In genomic region chr9:132989998-132990557, GRCh38 we compare ENCODE assay signal across 11 cellular contexts. TPM values are rescaled to one million over a fixed set of nuclear protein-coding genes. Genes with fewer than 3 reads are reported as not detected.
DNase-seq lines count a peak whose midpoint lies in the region; ATAC-seq, FAIRE-seq and TF ChIP-seq lines count a peak whose summit lies in the region.
"Not testable (repeated sequence)": the region's sequence is repeated elsewhere in the genome, so short reads cannot be mapped to it uniquely, and the experiment has no call there.
"Had no signal": no experiment of that assay in that cellular context is flagged by ENCODE, and none has a peak within 500 bp of the region (broad histone marks: within the 10 kb centered on the region; RNA-seq: fewer than 3 reads in every experiment).

No MANE protein-coding gene starts in this region.

- not testable (repeated sequence) for TF ChIP-seq POLR2A in IMR-90 (IDR thresholded peaks at IDR 0.05; ENCODE audit: low read depth, low read length); HepG2 (IDR thresholded peaks at IDR 0.05; ENCODE audit: insufficient read depth in 1 of 2, low read depth in 2 of 2, low read length in 2 of 2)

- not testable (repeated sequence) for H4K20me1 ChIP-seq in IMR-90 (ENCODE audit: insufficient read depth, low read length); HepG2 (ENCODE audit: insufficient read depth, low read length)

- H3K4me3 Mint-ChIP-seq in Calu3 (ENCODE audit: low read depth, unreplicated experiment); activated naive CD8-positive, alpha-beta T cell treated with anti-CD3 and anti-CD28 coated beads, Interleukin-2, amount 10 ng/mL, durations not matched to agents 7 days and 5 days: not testable (repeated sequence)

- not testable (repeated sequence) for H3K4ac ChIP-seq in IMR-90 (ENCODE audit: low read depth, low read length)

- not testable (repeated sequence) for H2BK5ac ChIP-seq in IMR-90 (ENCODE audit: low read depth, low read length, poor library complexity, severe bottlenecking)

- dilution Hi-C loops in IMR-90 (cut with HindIII; ENCODE audit: low sequenced_read_pairs, unreplicated experiment) = not testable (repeated sequence)

- not testable (repeated sequence) for H3K56ac ChIP-seq in IMR-90 (ENCODE audit: extremely low read depth, insufficient read depth, low read length)

- not testable (repeated sequence) for H4K91ac ChIP-seq in IMR-90 (ENCODE audit: insufficient read depth, low read depth, low read length)

- not testable (repeated sequence) for H3K4me2 ChIP-seq in IMR-90 (ENCODE audit: low read depth, low read length); HepG2 (ENCODE audit: low read depth, low read length)

- not testable (repeated sequence) for H2AFZ ChIP-seq in IMR-90 (replicated peaks; ENCODE audit: low read length, poor library complexity); HepG2 (ENCODE audit: low read length)

- peaks cover 10% of the 10 kb centered on the region for H3K4me1 Mint-ChIP-seq in Calu3 (ENCODE audit: low read depth, unreplicated experiment)
- H3K4me1 Mint-ChIP-seq in activated naive CD8-positive, alpha-beta T cell treated with anti-CD3 and anti-CD28 coated beads, Interleukin-2, amount 10 ng/mL, durations not matched to agents 7 days and 5 days = peaks cover 20% of the 10 kb centered on the region

- not testable (repeated sequence) for TF ChIP-seq CTCF in Calu3 (IDR thresholded peaks at IDR 0.05; ENCODE audit: unreplicated experiment); IMR-90 (conservative IDR thresholded peaks at IDR 0.05; ENCODE audit: low read depth, low read length); HepG2 (CRISPR knock-in tag; IDR thresholded peaks at IDR 0.05)

- peak overlapping the region; percentile 15 for H3K27ac Mint-ChIP-seq in Calu3 (ENCODE audit: unreplicated experiment)
- not testable (repeated sequence) for H3K27ac Mint-ChIP-seq in activated naive CD8-positive, alpha-beta T cell treated with anti-CD3 and anti-CD28 coated beads, Interleukin-2, amount 10 ng/mL, durations not matched to agents 7 days and 5 days

- not testable (repeated sequence) for FAIRE-seq in HepG2 (lab: Jason Lieb, UNC)

- BruUV-seq in Calu3 (replicated peaks; lab: Mats Ljungman, UMichigan); IMR-90 (replicated peaks; lab: Mats Ljungman, UMichigan); HepG2 (replicated peaks; lab: Mats Ljungman, UMichigan): not testable (repeated sequence)

- not testable (repeated sequence) for H3K4me1 ChIP-seq in IMR-90 (ENCODE audit: control insufficient read depth, insufficient read depth, low read length)
- H3K4me1 ChIP-seq in HepG2 (ENCODE audit: insufficient read depth, low read length) = peaks cover 69% of the 10 kb centered on the region

- POLR2A ChIA-PET in IMR-90 (lab: Charles Lee; ENCODE audit: unreplicated experiment); activated naive CD8-positive, alpha-beta T cell treated with anti-CD3 and anti-CD28 coated beads, Interleukin-2, amount 10 ng/mL, durations not matched to agents 7 days and 5 days (lab: Charles Lee); HepG2 (lab: Yijun Ruan, JAX): not testable (repeated sequence)

- not testable (repeated sequence) for H2BK15ac ChIP-seq in IMR-90 (ENCODE audit: low read depth, low read length)

- not testable (repeated sequence) for H3K9me1 ChIP-seq in IMR-90 (ENCODE audit: insufficient read depth, low read length)

- intact Hi-C loops in Calu3 (cut with micrococcal nuclease; ENCODE audit: unreplicated experiment); IMR-90 (cut with micrococcal nuclease): not testable (repeated sequence)
- intact Hi-C loops in HepG2 (cut with micrococcal nuclease; ENCODE audit: unreplicated experiment) = loop anchor here (10.0 kb wide), 1 partner anchor 1455 kb away; no protein-coding TSS in a partner anchor

- not testable (repeated sequence) for H4K5ac ChIP-seq in IMR-90 (ENCODE audit: low read depth, low read length)

- not testable (repeated sequence) for H2BK20ac ChIP-seq in IMR-90 (ENCODE audit: low read depth, low read length)

- not testable (repeated sequence) for H2AK5ac ChIP-seq in IMR-90 (ENCODE audit: low read depth, low read length)

- not testable (repeated sequence) for H3K9me3 ChIP-seq in IMR-90 (ENCODE audit: control insufficient read depth, insufficient read depth, low read length); HepG2 (ENCODE audit: low read length)

- H3K27ac ChIP-seq in IMR-90 (ENCODE audit: insufficient read depth, low read length); HepG2 (ENCODE audit: extremely low read length, insufficient read depth, low read length): not testable (repeated sequence)

- peaks cover 84% of the 10 kb centered on the region for H3K27me3 Mint-ChIP-seq in Calu3 (ENCODE audit: unreplicated experiment)
- H3K27me3 Mint-ChIP-seq in activated naive CD8-positive, alpha-beta T cell treated with anti-CD3 and anti-CD28 coated beads, Interleukin-2, amount 10 ng/mL, durations not matched to agents 7 days and 5 days = peaks cover 32% of the 10 kb centered on the region

- H3K27me3 ChIP-seq in IMR-90 (ENCODE audit: control insufficient read depth, insufficient read depth, low read length) = peaks cover 69% of the 10 kb centered on the region
- H3K27me3 ChIP-seq in HepG2 (ENCODE audit: control insufficient read depth in 1 of 2, insufficient read depth in 2 of 2, low read length in 2 of 2) = peaks cover 5 to 33% of the 10 kb centered on the region in 2 experiments; a peak in 3 of 5 replicates

- H3K79me1 ChIP-seq in IMR-90 (ENCODE audit: low read depth in 1 of 2, low read length in 2 of 2) = not testable (repeated sequence)

- not testable (repeated sequence) for H4K8ac ChIP-seq in IMR-90 (ENCODE audit: low read depth in 2 of 2, low read length in 2 of 2)

- H3K14ac ChIP-seq in IMR-90 (replicated peaks; ENCODE audit: low read depth, low read length) = not testable (repeated sequence)

- not testable (repeated sequence) for H3K9me3 Mint-ChIP-seq in Calu3 (ENCODE audit: low read depth, unreplicated experiment); activated naive CD8-positive, alpha-beta T cell treated with anti-CD3 and anti-CD28 coated beads, Interleukin-2, amount 10 ng/mL, durations not matched to agents 7 days and 5 days

- H3K36me3 ChIP-seq in IMR-90 (ENCODE audit: control insufficient read depth, insufficient read depth, low read length); HepG2 (replicated peaks in 1 of 2; ENCODE audit: control insufficient read depth in 1 of 2, insufficient read depth in 2 of 2, low read length in 2 of 2): not testable (repeated sequence)

- H3K4me3 ChIP-seq in IMR-90 (ENCODE audit: insufficient read depth, low read depth, low read length); HepG2 (replicated peaks in 1 of 3; ENCODE audit: insufficient read depth in 1 of 3, low read depth in 2 of 3, low read length in 3 of 3): not testable (repeated sequence)

- not testable (repeated sequence) for TF ChIP-seq RAD21 in IMR-90 (IDR thresholded peaks at IDR 0.05; ENCODE audit: low read length); HepG2 (CRISPR knock-in tag; IDR thresholded peaks at IDR 0.05)

- not testable (repeated sequence) for H3K18ac ChIP-seq in IMR-90 (ENCODE audit: low read depth, low read length)

- 57% methylated on average over 2 of the region's 4 CpGs; no CpG with 5 or more reads in 1 of the 2 experiments for WGBS in IMR-90 (ENCODE audit: extremely low coverage in 2 of 2, insufficient read length in 1 of 2), 2 experiments
- WGBS in HepG2 (ENCODE audit: low lambda C conversion rate) = 54% methylated on average over 3 of the region's 4 CpGs

- H2BK120ac ChIP-seq in IMR-90 (ENCODE audit: low read depth, low read length) = not testable (repeated sequence)

- DNase-seq in Calu3; activated naive CD8-positive, alpha-beta T cell treated with anti-CD3 and anti-CD28 coated beads, Interleukin-2, amount 10 ng/mL, durations not matched to agents 7 days and 5 days; HepG2 (ENCODE audit: low spot score): not testable (repeated sequence)
- DNase-seq in IMR-90 = peak; percentile 3
- DNase-seq in NCI-H2227 (lab: John Stamatoyannopoulos, UW; ENCODE audit: unreplicated experiment) = peak; percentile 9
- DNase-seq in SK-MEL-5 (ENCODE audit: low read depth, low spot score) = peak; percentile 41
- peak; percentile 6 for DNase-seq in fibroblast of gingiva (ENCODE audit: low read depth)
- DNase-seq in stimulated activated naive CD4-positive, alpha-beta T cell (lab: John Stamatoyannopoulos, UW) = peak in 4 of 6 experiments; percentile 2 to 27 (median 22)

- CTCF ChIA-PET in Calu3 (lab: Charles Lee); IMR-90 (lab: Yijun Ruan, JAX); HepG2 (lab: Yijun Ruan, JAX; ENCODE audit: low intra/inter-chr PET ratio, low total read pairs): not testable (repeated sequence)

- in situ Hi-C loops in IMR-90 (cut with MboI; ENCODE audit: low sequenced_read_pairs); SK-MEL-5 (cut with HindIII; ENCODE audit: low pct_unique_long_range_greater_than_20kb, low sequenced_read_pairs); HepG2 (cut with HindIII; ENCODE audit: extremely low pct_ligation_motif_present, low pct_unique_long_range_greater_than_20kb): not testable (repeated sequence)

- not testable (repeated sequence) for H3K79me2 ChIP-seq in HepG2 (ENCODE audit: insufficient read depth, low read length)

- H3K23ac ChIP-seq in IMR-90 (ENCODE audit: low read depth, low read length) = not testable (repeated sequence)

- ATAC-seq in IMR-90 (ENCODE audit: low read depth); HepG2: not testable (repeated sequence)
- peak; percentile 35 for ATAC-seq in activated naive CD8-positive, alpha-beta T cell treated with anti-CD3 and anti-CD28 coated beads, Interleukin-2, amount 10 ng/mL, durations not matched to agents 7 days and 5 days (ENCODE audit: low read depth)

- not testable (repeated sequence) for TF ChIP-seq EP300 in HepG2 (IDR thresholded peaks at IDR 0.05; ENCODE audit: low read depth in 2 of 2, low read length in 2 of 2); HepG2 (CRISPR knock-in tag; IDR thresholded peaks at IDR 0.05; ENCODE audit: borderline replicate concordance)

- H2AK9ac ChIP-seq in IMR-90 (replicated peaks; ENCODE audit: low read depth, low read length, poor library complexity) = not testable (repeated sequence)

- H3K36me3 Mint-ChIP-seq in Calu3 (ENCODE audit: insufficient read depth, unreplicated experiment); activated naive CD8-positive, alpha-beta T cell treated with anti-CD3 and anti-CD28 coated beads, Interleukin-2, amount 10 ng/mL, durations not matched to agents 7 days and 5 days: not testable (repeated sequence)

- not testable (repeated sequence) for H3K9ac ChIP-seq in IMR-90 (ENCODE audit: low read depth, low read length); HepG2 (ENCODE audit: insufficient read depth, low read depth, low read length)

RNA-seq across cellular contexts. Expression of gene GFI1B, which starts 11.6 kb away (rescaled TPM):
- not detected in 2 replicates for total RNA-seq in Calu3 (2022)
- total RNA-seq in IMR-90 (2012; rRNA removed) = not detected in 2 replicates
- polyA plus RNA-seq in IMR-90 (2012; rRNA removed) = 0.02 TPM in 1 of 2 replicates, not detected in the other
- polyA plus RNA-seq in IMR-90 (2012; cell fraction: cytosol; rRNA removed) = not detected in 2 replicates
- polyA plus RNA-seq in IMR-90 (2012; cell fraction: nucleus; rRNA removed; ENCODE audit: low replicate concordance) = not detected in 2 replicates
- total RNA-seq in SK-MEL-5 (2014; rRNA removed; shearing (Covaris generic)) = 0.05 and 0.74 TPM in 2 replicates
- 0.04 and 0.16 TPM in 2 replicates for polyA plus RNA-seq in SK-MEL-5 (2015; cell fraction: cytosol; rRNA removed)
- polyA plus RNA-seq in SK-MEL-5 (2015; cell fraction: nucleus; rRNA removed) = 0.20 TPM in 1 of 2 replicates, not detected in the other
- not detected for total RNA-seq in activated naive CD8-positive, alpha-beta T cell treated with anti-CD3 and anti-CD28 coated beads, Interleukin-2, amount 10 ng/mL, durations not matched to agents 7 days and 5 days
- total RNA-seq in HepG2 (2016; rRNA removed; fragmentation: Illumina TruSeq; extraction: Trizol) = 0.51 TPM in 1 of 2 replicates, not detected in the other
- total RNA-seq in HepG2 (2016; cell fraction: cytosol; rRNA removed; fragmentation: Illumina TruSeq; extraction: Trizol; ENCODE audit: low read depth) = not detected in 2 replicates
- 0.24 and 0.56 TPM in 2 replicates for total RNA-seq in HepG2 (2016; cell fraction: insoluble cytoplasmic fraction; rRNA removed; fragmentation: Illumina TruSeq; extraction: Trizol)
- total RNA-seq in HepG2 (2016; cell fraction: membrane; rRNA removed; fragmentation: Illumina TruSeq; extraction: Trizol) = 0.15 and 0.52 TPM in 2 replicates
- 0.28 TPM in 1 of 2 replicates, not detected in the other for total RNA-seq in HepG2 (2016; cell fraction: nucleus; rRNA removed; fragmentation: Illumina TruSeq; extraction: Trizol)
- 0.15 and 0.26 TPM in 2 replicates for polyA plus RNA-seq in HepG2 (2011; rRNA removed)
- 0.15 and 0.18 TPM in 2 replicates for polyA plus RNA-seq in HepG2 (2011; cell fraction: cytosol; rRNA removed)
- 0.19 and 0.26 TPM in 2 replicates for polyA plus RNA-seq in HepG2 (2011; cell fraction: nucleus; rRNA removed)
- polyA plus RNA-seq in HepG2 (2012) = 0.19 and 0.80 TPM in 2 replicates
- polyA plus RNA-seq in HepG2 (2016; cell fraction: cytosol; fragmentation: Illumina TruSeq; extraction: Trizol; ENCODE audit: low read depth) = 0.09 and 0.19 TPM in 2 replicates
- polyA plus RNA-seq in HepG2 (2016; cell fraction: insoluble cytoplasmic fraction; fragmentation: Illumina TruSeq; extraction: Trizol; ENCODE audit: low read depth) = 0.21 and 0.30 TPM in 2 replicates
- polyA plus RNA-seq in HepG2 (2016; cell fraction: membrane; fragmentation: Illumina TruSeq; extraction: Trizol; ENCODE audit: low read depth) = 0.19 and 0.32 TPM in 2 replicates
- polyA plus RNA-seq in HepG2 (2016; cell fraction: nucleus; fragmentation: Illumina TruSeq; extraction: Trizol; ENCODE audit: insufficient read depth, low read depth) = 0.49 TPM in 1 of 2 replicates, not detected in the other
- 0.35 and 0.42 TPM in 2 replicates for polyA minus RNA-seq in HepG2 (2011; rRNA and poly(A)+ RNA removed; ENCODE audit: low replicate concordance)
- polyA minus RNA-seq in HepG2 (2011; cell fraction: cytosol; rRNA and poly(A)+ RNA removed) = not detected in 2 replicates
- polyA minus RNA-seq in HepG2 (2011; cell fraction: nucleus; rRNA and poly(A)+ RNA removed) = 0.13 TPM in 1 of 2 replicates, not detected in the other
- total RNA-seq: activated CD8-positive, alpha-beta memory T cell treated with anti-CD3 and anti-CD28 coated beads for 36 hours; kidney epithelial cell; pulmonary artery endothelial cell had no signal

RNA-seq across cellular contexts. Expression of gene GTF3C5, which starts 40.7 kb away (rescaled TPM):
- total RNA-seq in Calu3 (2022) (43.7 and 48.4 TPM in 2 replicates), IMR-90 (2012; rRNA removed) (49.1 and 51.1 TPM in 2 replicates), HepG2 (2016; rRNA removed; fragmentation: Illumina TruSeq; extraction: Trizol) (43.4 and 66.9 TPM in 2 replicates)
- polyA plus RNA-seq in IMR-90 (2012; rRNA removed) (50.7 and 52.3 TPM in 2 replicates), HepG2 (2011; rRNA removed) (92.6 and 110 TPM in 2 replicates)
- polyA plus RNA-seq in IMR-90 (2012; cell fraction: cytosol; rRNA removed) = 31.2 and 35.4 TPM in 2 replicates
- 128 and 155 TPM in 2 replicates for polyA plus RNA-seq in IMR-90 (2012; cell fraction: nucleus; rRNA removed; ENCODE audit: low replicate concordance)
- total RNA-seq in SK-MEL-5 (2014; rRNA removed; shearing (Covaris generic)) = 58.8 and 64.3 TPM in 2 replicates
- 67.2 and 87.3 TPM in 2 replicates for polyA plus RNA-seq in SK-MEL-5 (2015; cell fraction: cytosol; rRNA removed)
- 361 and 444 TPM in 2 replicates for polyA plus RNA-seq in SK-MEL-5 (2015; cell fraction: nucleus; rRNA removed)
- total RNA-seq in activated naive CD8-positive, alpha-beta T cell treated with anti-CD3 and anti-CD28 coated beads, Interleukin-2, amount 10 ng/mL, durations not matched to agents 7 days and 5 days = 10 to 100 TPM; 86.4 to 97.5 TPM
- total RNA-seq in HepG2 (2016; cell fraction: cytosol; rRNA removed; fragmentation: Illumina TruSeq; extraction: Trizol; ENCODE audit: low read depth) = 11.7 and 12.3 TPM in 2 replicates
- 37.9 and 65.5 TPM in 2 replicates for total RNA-seq in HepG2 (2016; cell fraction: insoluble cytoplasmic fraction; rRNA removed; fragmentation: Illumina TruSeq; extraction: Trizol)
- total RNA-seq in HepG2 (2016; cell fraction: membrane; rRNA removed; fragmentation: Illumina TruSeq; extraction: Trizol) = 20.2 and 20.6 TPM in 2 replicates
- 76.0 and 76.7 TPM in 2 replicates for total RNA-seq in HepG2 (2016; cell fraction: nucleus; rRNA removed; fragmentation: Illumina TruSeq; extraction: Trizol)
- 46.1 and 57.8 TPM in 2 replicates for polyA plus RNA-seq in HepG2 (2011; cell fraction: cytosol; rRNA removed)
- polyA plus RNA-seq in HepG2 (2011; cell fraction: nucleus; rRNA removed) = 477 and 487 TPM in 2 replicates
- 45.0 and 56.0 TPM in 2 replicates for polyA plus RNA-seq in HepG2 (2012)
- 5.5 and 5.8 TPM in 2 replicates for polyA plus RNA-seq in HepG2 (2016; cell fraction: cytosol; fragmentation: Illumina TruSeq; extraction: Trizol; ENCODE audit: low read depth)
- polyA plus RNA-seq in HepG2 (2016; cell fraction: insoluble cytoplasmic fraction; fragmentation: Illumina TruSeq; extraction: Trizol; ENCODE audit: low read depth) = 45.6 and 51.5 TPM in 2 replicates
- 13.2 and 13.8 TPM in 2 replicates for polyA plus RNA-seq in HepG2 (2016; cell fraction: membrane; fragmentation: Illumina TruSeq; extraction: Trizol; ENCODE audit: low read depth)
- polyA plus RNA-seq in HepG2 (2016; cell fraction: nucleus; fragmentation: Illumina TruSeq; extraction: Trizol; ENCODE audit: insufficient read depth, low read depth) = 196 and 212 TPM in 2 replicates
- polyA minus RNA-seq in HepG2 (2011; rRNA and poly(A)+ RNA removed; ENCODE audit: low replicate concordance) = 27.9 and 79.3 TPM in 2 replicates
- 24.3 and 26.7 TPM in 2 replicates for polyA minus RNA-seq in HepG2 (2011; cell fraction: cytosol; rRNA and poly(A)+ RNA removed)
- polyA minus RNA-seq in HepG2 (2011; cell fraction: nucleus; rRNA and poly(A)+ RNA removed) = 98.5 and 99.1 TPM in 2 replicates

RNA-seq across cellular contexts. Expression of gene TSC1, which starts 45.7 kb away (rescaled TPM):
- total RNA-seq in Calu3 (2022) (31.7 and 35.9 TPM in 2 replicates), IMR-90 (2012; rRNA removed) (44.2 and 56.3 TPM in 2 replicates), HepG2 (2016; rRNA removed; fragmentation: Illumina TruSeq; extraction: Trizol) (26.3 and 31.6 TPM in 2 replicates)
- polyA plus RNA-seq in IMR-90 (2012; rRNA removed) (24.0 and 25.7 TPM in 2 replicates), HepG2 (2011; rRNA removed) (58.0 and 66.1 TPM in 2 replicates)
- 9.0 and 12.4 TPM in 2 replicates for polyA plus RNA-seq in IMR-90 (2012; cell fraction: cytosol; rRNA removed)
- 57.8 and 168 TPM in 2 replicates for polyA plus RNA-seq in IMR-90 (2012; cell fraction: nucleus; rRNA removed; ENCODE audit: low replicate concordance)
- total RNA-seq in SK-MEL-5 (2014; rRNA removed; shearing (Covaris generic)) = 38.0 and 45.6 TPM in 2 replicates
- polyA plus RNA-seq in SK-MEL-5 (2015; cell fraction: cytosol; rRNA removed) = 20.7 and 26.6 TPM in 2 replicates
- 162 and 224 TPM in 2 replicates for polyA plus RNA-seq in SK-MEL-5 (2015; cell fraction: nucleus; rRNA removed)
- 10 to 100 TPM; 38.5 to 43.0 TPM for total RNA-seq in activated naive CD8-positive, alpha-beta T cell treated with anti-CD3 and anti-CD28 coated beads, Interleukin-2, amount 10 ng/mL, durations not matched to agents 7 days and 5 days
- total RNA-seq in HepG2 (2016; cell fraction: cytosol; rRNA removed; fragmentation: Illumina TruSeq; extraction: Trizol; ENCODE audit: low read depth) = 18.0 and 21.2 TPM in 2 replicates
- total RNA-seq in HepG2 (2016; cell fraction: insoluble cytoplasmic fraction; rRNA removed; fragmentation: Illumina TruSeq; extraction: Trizol) = 24.1 and 31.9 TPM in 2 replicates
- 29.5 and 37.4 TPM in 2 replicates for total RNA-seq in HepG2 (2016; cell fraction: membrane; rRNA removed; fragmentation: Illumina TruSeq; extraction: Trizol)
- total RNA-seq in HepG2 (2016; cell fraction: nucleus; rRNA removed; fragmentation: Illumina TruSeq; extraction: Trizol) = 49.4 and 54.4 TPM in 2 replicates
- 25.6 and 30.5 TPM in 2 replicates for polyA plus RNA-seq in HepG2 (2011; cell fraction: cytosol; rRNA removed)
- 178 and 179 TPM in 2 replicates for polyA plus RNA-seq in HepG2 (2011; cell fraction: nucleus; rRNA removed)
- polyA plus RNA-seq in HepG2 (2012) = 26.8 and 27.3 TPM in 2 replicates
- 9.8 and 11.1 TPM in 2 replicates for polyA plus RNA-seq in HepG2 (2016; cell fraction: cytosol; fragmentation: Illumina TruSeq; extraction: Trizol; ENCODE audit: low read depth)
- polyA plus RNA-seq in HepG2 (2016; cell fraction: insoluble cytoplasmic fraction; fragmentation: Illumina TruSeq; extraction: Trizol; ENCODE audit: low read depth) = 17.1 and 17.6 TPM in 2 replicates
- polyA plus RNA-seq in HepG2 (2016; cell fraction: membrane; fragmentation: Illumina TruSeq; extraction: Trizol; ENCODE audit: low read depth) = 17.7 and 18.0 TPM in 2 replicates
- polyA plus RNA-seq in HepG2 (2016; cell fraction: nucleus; fragmentation: Illumina TruSeq; extraction: Trizol; ENCODE audit: insufficient read depth, low read depth) = 64.5 and 67.0 TPM in 2 replicates
- 139 and 153 TPM in 2 replicates for polyA minus RNA-seq in HepG2 (2011; rRNA and poly(A)+ RNA removed; ENCODE audit: low replicate concordance)
- polyA minus RNA-seq in HepG2 (2011; cell fraction: cytosol; rRNA and poly(A)+ RNA removed) = 26.9 and 27.7 TPM in 2 replicates
- polyA minus RNA-seq in HepG2 (2011; cell fraction: nucleus; rRNA and poly(A)+ RNA removed) = 182 and 218 TPM in 2 replicates
